28 cellular contexts compared by ENCODE assay signal in genomic region chr2:28321426-28321825, GRCh38.
DNase-seq lines count a peak whose midpoint lies in the region; ATAC-seq, FAIRE-seq and TF ChIP-seq lines count a peak whose summit lies in the region.
"Had no signal": no experiment of that assay in that cellular context is flagged by ENCODE, and none has a peak within 500 bp of the region (broad histone marks: within the 10 kb centered on the region; RNA-seq: fewer than 3 reads in every experiment).

No MANE protein-coding gene starts in this region.

- no peak overlapping the region; the same call in 1 of the 2 replicates for H3K27ac ChIP-seq in H1 (ENCODE audit: low read depth, low read length)
- H3K27ac ChIP-seq: 22Rv1, hepatocyte, HL-60, PC-9, SJCRH30, transverse colon had no signal

- no peaks in the 10 kb centered on the region for H3K9me3 ChIP-seq in H1 (ENCODE audit: insufficient read depth in 2 of 2, low read depth in 1 of 2, low read length in 1 of 2)
- H3K9me3 ChIP-seq: esophagus squamous epithelium, SJCRH30, transverse colon had no signal

- peaks cover 3% of the 10 kb centered on the region for H3K4me1 Mint-ChIP-seq in activated CD4-positive, alpha-beta T cell treated with anti-CD3 and anti-CD28 coated beads, Interleukin-2, amount 10 ng/mL, durations not matched to agents 7 days and 5 days
- H3K4me1 Mint-ChIP-seq in activated CD8-positive, alpha-beta T cell treated with anti-CD3 and anti-CD28 coated beads for 36 hours (ENCODE audit: low read depth) = peaks cover 14% of the 10 kb centered on the region
- H3K4me1 Mint-ChIP-seq in Calu3 (ENCODE audit: low read depth, unreplicated experiment) = no peaks in the 10 kb centered on the region

- TF ChIP-seq RAD21 in H1 (IDR thresholded peaks at IDR 0.05 in 1 of 2, conservative IDR thresholded peaks at IDR 0.05 in 1 of 2; ENCODE audit: low read depth in 2 of 2, low read length in 2 of 2) = no peak

- peak overlapping the region; percentile 54; the same call in 1 of the 2 replicates for H2BK12ac ChIP-seq in H1 (ENCODE audit: low read depth, low read length)

- no peak for TF ChIP-seq CTCF in H1 (IDR thresholded peaks at IDR 0.05; ENCODE audit: control extremely low read depth in 1 of 3, insufficient read depth in 1 of 3, low read depth in 1 of 3, low read length in 3 of 3)
- TF ChIP-seq CTCF in activated CD8-positive, alpha-beta T cell treated with anti-CD3 and anti-CD28 coated beads for 36 hours (IDR thresholded peaks at IDR 0.05) = no peak
- no peak for TF ChIP-seq CTCF in Calu3 (IDR thresholded peaks at IDR 0.05; ENCODE audit: unreplicated experiment)

- H3K36me3 ChIP-seq in H1 (ENCODE audit: control insufficient read depth in 2 of 4, insufficient read depth in 4 of 4, low read length in 3 of 4) = no peaks in the 10 kb centered on the region
- H3K36me3 ChIP-seq: SJCRH30, transverse colon had no signal

- no peak overlapping the region for H3K4me3 ChIP-seq in H1 (ENCODE audit: extremely low read depth in 1 of 4, insufficient read depth in 2 of 4, low read depth in 3 of 4, low read length in 4 of 4)
- H3K4me3 ChIP-seq: esophagus squamous epithelium, hepatocyte, PC-9, SJCRH30, transverse colon had no signal

- H3K56ac ChIP-seq in H1 (replicated peaks; ENCODE audit: insufficient read length, low read depth, low read length) = no peak overlapping the region

- peaks cover 14 to 43% (median 29%) of the 10 kb centered on the region in 4 experiments for H3K4me1 ChIP-seq in H1 (replicated peaks in 1 of 4; ENCODE audit: control insufficient read depth in 3 of 4, insufficient read depth in 4 of 4, low read length in 3 of 4)

- no peak overlapping the region for H3K18ac ChIP-seq in H1 (ENCODE audit: extremely low read depth, low read length)

- no peak overlapping the region for H2AK5ac ChIP-seq in H1 (ENCODE audit: low read depth, low read length)

- ATAC-seq in activated CD8-positive, alpha-beta T cell treated with anti-CD3 and anti-CD28 coated beads for 36 hours = no peak
- ATAC-seq: activated CD4-positive, CD25-positive, alpha-beta regulatory T cell treated with anti-CD3 and anti-CD28 coated beads, Interleukin-2, amount 50 U/mL, for 24 hours; activated CD8-positive, alpha-beta memory T cell treated with anti-CD3 and anti-CD28 coated beads, Interleukin-2, amount 10 ng/mL, durations not matched to agents 7 days and 5 days; left ventricle myocardium superior; stimulated activated naive B cell treated with anti-CD40 and anti-IgM and Interleukin-4, amounts not matched to agents 10 μg/mL and 1 μg/mL and 100 μg/mL, for 72 hours had no signal

- H3K36me3 Mint-ChIP-seq in activated CD4-positive, alpha-beta T cell treated with anti-CD3 and anti-CD28 coated beads, Interleukin-2, amount 10 ng/mL, durations not matched to agents 7 days and 5 days (ENCODE audit: low read depth) = peaks cover 2% of the 10 kb centered on the region
- no peaks in the 10 kb centered on the region for H3K36me3 Mint-ChIP-seq in activated CD8-positive, alpha-beta T cell treated with anti-CD3 and anti-CD28 coated beads for 36 hours (ENCODE audit: low read depth)
- H3K36me3 Mint-ChIP-seq in Calu3 (ENCODE audit: insufficient read depth, unreplicated experiment) = no peaks in the 10 kb centered on the region
- H3K36me3 Mint-ChIP-seq: activated CD8-positive, alpha-beta memory T cell treated with anti-CD3 and anti-CD28 coated beads, Interleukin-2, amount 10 ng/mL, durations not matched to agents 7 days and 5 days had no signal

- peak overlapping the region; percentile 31 to 50; a peak in 3 of 4 replicates for H3K4me2 ChIP-seq in H1 (ENCODE audit: insufficient read depth in 1 of 2, low read depth in 2 of 2, low read length in 2 of 2)
- H3K4me2 ChIP-seq: hepatocyte, PC-9 had no signal

- peak; percentile 89 for FAIRE-seq in H1 (lab: Jason Lieb, UNC)
- FAIRE-seq: GM18507 had no signal

- H3K9me3 Mint-ChIP-seq in activated CD4-positive, alpha-beta T cell treated with anti-CD3 and anti-CD28 coated beads, Interleukin-2, amount 10 ng/mL, durations not matched to agents 7 days and 5 days = peaks cover 4% of the 10 kb centered on the region
- H3K9me3 Mint-ChIP-seq in activated CD8-positive, alpha-beta T cell treated with anti-CD3 and anti-CD28 coated beads for 36 hours = no peaks in the 10 kb centered on the region
- no peaks in the 10 kb centered on the region for H3K9me3 Mint-ChIP-seq in Calu3 (ENCODE audit: low read depth, unreplicated experiment)
- H3K9me3 Mint-ChIP-seq: dendritic cell treated with granulocyte-macrophage colony-stimulating factor and Interleukin-4, amounts not matched to agents 40 ng/mL and 50 ng/mL, for 4 days; stimulated activated naive B cell treated with anti-CD40 and anti-IgM and Interleukin-4, amounts not matched to agents 10 μg/mL and 1 μg/mL and 100 μg/mL, for 72 hours had no signal

- H3K79me2 ChIP-seq in H1 (ENCODE audit: control insufficient read depth in 1 of 2, insufficient read depth in 2 of 2, low read length in 2 of 2) = no peaks in the 10 kb centered on the region
- H3K79me2 ChIP-seq: hepatocyte had no signal

- CTCF ChIA-PET in activated CD4-positive, alpha-beta T cell treated with anti-CD3 and anti-CD28 coated beads, Interleukin-2, amount 10 ng/mL, durations not matched to agents 7 days and 5 days (lab: Charles Lee) = interaction anchor here (0.6 to 0.9 kb wide), 2 partner anchors 72 to 136 kb away, joined by 4 to 5 read pairs; no protein-coding TSS in a partner anchor
- CTCF ChIA-PET in H1 (lab: Charles Lee; ENCODE audit: partially characterized antibody) (interaction anchor here (1.1 kb wide), 1 partner anchor 71 kb away, joined by 3 read pairs; no protein-coding TSS in a partner anchor), Calu3 (lab: Charles Lee) (no interaction called here)
- CTCF ChIA-PET in activated CD8-positive, alpha-beta T cell treated with anti-CD3 and anti-CD28 coated beads for 36 hours (lab: Charles Lee) = no interaction called here

- H4K20me1 ChIP-seq in H1 (replicated peaks in 1 of 2; ENCODE audit: control insufficient read depth in 1 of 2, insufficient read depth in 2 of 2, low read length in 2 of 2) = no peaks in the 10 kb centered on the region

- H3K23me2 ChIP-seq in H1 (ENCODE audit: low read depth, low read length) = no peaks in the 10 kb centered on the region

- H2BK15ac ChIP-seq in H1 (ENCODE audit: low read length) = no peak overlapping the region

- no peak overlapping the region for H3K4me3 Mint-ChIP-seq in activated CD4-positive, alpha-beta T cell treated with anti-CD3 and anti-CD28 coated beads, Interleukin-2, amount 10 ng/mL, durations not matched to agents 7 days and 5 days
- no peak overlapping the region for H3K4me3 Mint-ChIP-seq in activated CD8-positive, alpha-beta T cell treated with anti-CD3 and anti-CD28 coated beads for 36 hours
- H3K4me3 Mint-ChIP-seq in Calu3 (ENCODE audit: low read depth, unreplicated experiment) = no peak overlapping the region
- H3K4me3 Mint-ChIP-seq: activated CD8-positive, alpha-beta memory T cell treated with anti-CD3 and anti-CD28 coated beads, Interleukin-2, amount 10 ng/mL, durations not matched to agents 7 days and 5 days; dendritic cell treated with granulocyte-macrophage colony-stimulating factor and Interleukin-4, amounts not matched to agents 40 ng/mL and 50 ng/mL, for 4 days; stimulated activated naive B cell treated with anti-CD40 and anti-IgM and Interleukin-4, amounts not matched to agents 10 μg/mL and 1 μg/mL and 100 μg/mL, for 72 hours had no signal

- POLR2A ChIA-PET in activated CD4-positive, alpha-beta T cell treated with anti-CD3 and anti-CD28 coated beads, Interleukin-2, amount 10 ng/mL, durations not matched to agents 7 days and 5 days (lab: Charles Lee) = no interaction called here
- POLR2A ChIA-PET in H1 (lab: Charles Lee; ENCODE audit: partially characterized antibody) = interaction anchor here (1.2 kb wide), 1 partner anchor 70 kb away, joined by 3 read pairs; no protein-coding TSS in a partner anchor
- POLR2A ChIA-PET in activated CD8-positive, alpha-beta T cell treated with anti-CD3 and anti-CD28 coated beads for 36 hours (lab: Charles Lee) = no interaction called here

- TF ChIP-seq EP300 in H1 (IDR thresholded peaks at IDR 0.05; ENCODE audit: borderline replicate concordance in 1 of 2, low read depth in 2 of 2, low read length in 2 of 2) = no peak

- H4K5ac ChIP-seq in H1 (ENCODE audit: insufficient read length, low read depth, low read length) = no peak overlapping the region

- no peak overlapping the region for H2BK120ac ChIP-seq in H1 (replicated peaks; ENCODE audit: low read depth, low read length)

- H2AFZ ChIP-seq in H1 (ENCODE audit: low read length) = no peak overlapping the region
- H2AFZ ChIP-seq: hepatocyte, PC-9 had no signal

- 32% methylated on average over 4 of the region's 4 CpGs; no CpG with 5 or more reads in 1 of the 2 experiments for WGBS in H1 (ENCODE audit: extremely low coverage in 1 of 2, insufficient coverage in 1 of 2, insufficient read length in 1 of 2, insufficient replicate concordance in 2 of 2, low coverage in 1 of 2, low lambda C conversion rate in 2 of 2, missing lambda C conversion rate in 1 of 2), 2 experiments

- no peak overlapping the region for H3K23ac ChIP-seq in H1 (ENCODE audit: insufficient read length)

- no peak overlapping the region for H4K91ac ChIP-seq in H1 (replicated peaks; ENCODE audit: insufficient read length, low read length)

- H3K9ac ChIP-seq in H1 (replicated peaks in 1 of 4; ENCODE audit: extremely low read depth in 1 of 4, low read depth in 3 of 4, low read length in 3 of 4) = no peak overlapping the region

- no peak overlapping the region for H2BK20ac ChIP-seq in H1 (ENCODE audit: low read length)

- intact Hi-C loops in activated CD8-positive, alpha-beta T cell treated with anti-CD3 and anti-CD28 coated beads for 36 hours (cut with micrococcal nuclease) = no loop called here
- intact Hi-C loops in Calu3 (cut with micrococcal nuclease; ENCODE audit: unreplicated experiment) = no loop called here

- no peak overlapping the region for H3K14ac ChIP-seq in H1 (ENCODE audit: insufficient read length)

- no peaks in the 10 kb centered on the region for H3K27me3 Mint-ChIP-seq in activated CD4-positive, alpha-beta T cell treated with anti-CD3 and anti-CD28 coated beads, Interleukin-2, amount 10 ng/mL, durations not matched to agents 7 days and 5 days
- H3K27me3 Mint-ChIP-seq in activated CD8-positive, alpha-beta T cell treated with anti-CD3 and anti-CD28 coated beads for 36 hours = no peaks in the 10 kb centered on the region
- no peaks in the 10 kb centered on the region for H3K27me3 Mint-ChIP-seq in Calu3 (ENCODE audit: unreplicated experiment)
- H3K27me3 Mint-ChIP-seq: activated CD8-positive, alpha-beta memory T cell treated with anti-CD3 and anti-CD28 coated beads, Interleukin-2, amount 10 ng/mL, durations not matched to agents 7 days and 5 days; dendritic cell treated with granulocyte-macrophage colony-stimulating factor and Interleukin-4, amounts not matched to agents 40 ng/mL and 50 ng/mL, for 4 days; stimulated activated naive B cell treated with anti-CD40 and anti-IgM and Interleukin-4, amounts not matched to agents 10 μg/mL and 1 μg/mL and 100 μg/mL, for 72 hours had no signal

- no TSS peak for BruUV-seq in Calu3 (replicated peaks; lab: Mats Ljungman, UMichigan)

- DNase-seq in activated CD4-positive, alpha-beta T cell treated with anti-CD3 and anti-CD28 coated beads, Interleukin-2, amount 10 ng/mL, durations not matched to agents 7 days and 5 days = no peak
- no peak for DNase-seq in activated CD4-positive, alpha-beta T cell treated with anti-CD3 and anti-CD28 coated beads for 48 hours
- DNase-seq in H1 (ENCODE audit: low read depth in 1 of 2, low spot score in 2 of 2) (no peak), islet precursor cell (peak; percentile 54), NCI-H82 (lab: John Stamatoyannopoulos, UW) (no peak), SK-N-DZ (ENCODE audit: low spot score) (no peak), Calu3 (no peak)
- DNase-seq in activated CD8-positive, alpha-beta T cell treated with anti-CD3 and anti-CD28 coated beads for 36 hours = no peak
- DNase-seq: activated CD8-positive, alpha-beta memory T cell treated with anti-CD3 and anti-CD28 coated beads, Interleukin-2, amount 10 ng/mL, durations not matched to agents 7 days and 5 days; activated effector memory CD4-positive, alpha-beta T cell treated with Interleukin-2 at 50 U/mL for 16 hours; amygdala; DMS79; esophagus squamous epithelium; HCEC 1CT; KG1; left ventricle myocardium superior; NCI-H1092; NCI-H526; PC-9; SJCRH30; stimulated activated naive B cell treated with anti-CD40 and anti-IgM and Interleukin-4, amounts not matched to agents 10 μg/mL and 1 μg/mL and 100 μg/mL, for 72 hours; transverse colon had no signal

- H3K4ac ChIP-seq in H1 (replicated peaks; ENCODE audit: insufficient read length, low read depth, low read length) = no peak overlapping the region

- no peak; a peak in 1 of 3 replicates for TF ChIP-seq POLR2A in H1 (IDR thresholded peaks at IDR 0.05; ENCODE audit: control extremely low read depth in 1 of 2, low read depth in 2 of 2, low read length in 2 of 2)

- H4K8ac ChIP-seq in H1 (ENCODE audit: extremely low read depth, insufficient read depth, low read length) = no peak overlapping the region

- H3K27ac Mint-ChIP-seq in activated CD4-positive, alpha-beta T cell treated with anti-CD3 and anti-CD28 coated beads, Interleukin-2, amount 10 ng/mL, durations not matched to agents 7 days and 5 days = peak overlapping the region; percentile 14
- no peak overlapping the region for H3K27ac Mint-ChIP-seq in activated CD8-positive, alpha-beta T cell treated with anti-CD3 and anti-CD28 coated beads for 36 hours
- H3K27ac Mint-ChIP-seq in Calu3 (ENCODE audit: unreplicated experiment) = no peak overlapping the region
- H3K27ac Mint-ChIP-seq: activated CD8-positive, alpha-beta memory T cell treated with anti-CD3 and anti-CD28 coated beads, Interleukin-2, amount 10 ng/mL, durations not matched to agents 7 days and 5 days; dendritic cell treated with granulocyte-macrophage colony-stimulating factor and Interleukin-4, amounts not matched to agents 40 ng/mL and 50 ng/mL, for 4 days had no signal

- no peak overlapping the region for H2BK5ac ChIP-seq in H1 (ENCODE audit: low read depth, low read length)

- H3K79me1 ChIP-seq in H1 (ENCODE audit: low read depth, low read length) = no peaks in the 10 kb centered on the region

- H3K27me3 ChIP-seq in H1 (replicated peaks in 1 of 4; ENCODE audit: control insufficient read depth in 3 of 4, extremely low read depth in 1 of 4, insufficient read depth in 3 of 4, low read length in 3 of 4) = no peaks in the 10 kb centered on the region
- H3K27me3 ChIP-seq: esophagus squamous epithelium, hepatocyte, SJCRH30, transverse colon had no signal

Comparison
In these comparisons a context has a peak if more than half of its experiments do, and no peak if none do; other contexts are left out.
1. CTCF ChIA-PET loops: an anchor here in activated CD4-positive, alpha-beta T cell treated with anti-CD3 and anti-CD28 coated beads, Interleukin-2, amount 10 ng/mL, durations not matched to agents 7 days and 5 days (0.6 to 0.9 kb wide) and H1 (1.1 kb wide); none called in activated CD8-positive, alpha-beta T cell treated with anti-CD3 and anti-CD28 coated beads for 36 hours and Calu3.